ENCODE assay signal across 8 cellular contexts in genomic region chr1:20731057-20731991, GRCh38. TPM values are rescaled to one million over a fixed set of nuclear protein-coding genes. Genes with fewer than 3 reads are reported as not detected.
DNase-seq lines count a peak whose midpoint lies in the region; ATAC-seq and TF ChIP-seq lines count a peak whose summit lies in the region.

No MANE protein-coding gene starts in this region.

- intact Hi-C loops in left ventricle myocardium inferior (cut with micrococcal nuclease) = no loop called here
- intact Hi-C loops in cardiac septum (cut with DNase I) = no loop called here

- no peak for DNase-seq in left ventricle myocardium inferior
- no peak for DNase-seq in cardiac septum (ENCODE audit: low spot score)
- no peak for DNase-seq in SJCRH30
- DNase-seq in foreskin fibroblast = peak in 1 of 2 donors; percentile 38
- no peak for DNase-seq in skeletal muscle cell (ENCODE audit: low read depth)
- DNase-seq in SHP77 (lab: John Stamatoyannopoulos, UW) = no peak
- DNase-seq in activated gamma-delta T cell treated with Interleukin-2 at 50 U/mL for 16 hours = no peak

- no peaks in the 10 kb centered on the region for H3K9me3 ChIP-seq in left ventricle myocardium inferior (replicated peaks)
- H3K9me3 ChIP-seq in SJCRH30 (replicated peaks) = no peaks in the 10 kb centered on the region

- TF ChIP-seq CTCF in left ventricle myocardium inferior (IDR thresholded peaks at IDR 0.05; ENCODE audit: borderline replicate concordance) (no peak), foreskin fibroblast (IDR thresholded peaks at IDR 0.05; ENCODE audit: low read depth, low read length) (no peak)

- H3K27ac ChIP-seq in left ventricle myocardium inferior (replicated peaks) = no peak overlapping the region
- H3K27ac ChIP-seq in SJCRH30 = no peak overlapping the region

- H3K4me1 ChIP-seq in left ventricle myocardium inferior (peaks cover 33% of the 10 kb centered on the region), SJCRH30 (peaks cover 8% of the 10 kb centered on the region; the same call in 1 of the 2 replicates)

- no peak for TF ChIP-seq POLR2A in GM18505 (IDR thresholded peaks at IDR 0.05; ENCODE audit: borderline replicate concordance, extremely low read depth, insufficient read depth, insufficient read length)

- no peaks in the 10 kb centered on the region for H3K36me3 ChIP-seq in left ventricle myocardium inferior
- H3K36me3 ChIP-seq in SJCRH30 = no peaks in the 10 kb centered on the region

- peak overlapping the region; percentile 76 for H3K4me3 ChIP-seq in left ventricle myocardium inferior
- peak overlapping the region; percentile 58 for H3K4me3 ChIP-seq in SJCRH30
- H3K4me3 ChIP-seq in foreskin fibroblast (ENCODE audit: low read depth in 1 of 2, low read length in 2 of 2) = peak overlapping the region; percentile 55 to 68
- peak overlapping the region; percentile 59 for H3K4me3 ChIP-seq in skeletal muscle cell (ENCODE audit: low read depth, low read length)

- no peak for ATAC-seq in GM18505 (IDR thresholded peaks at IDR 0.05; ENCODE audit: unreplicated experiment)

- H3K27me3 ChIP-seq in left ventricle myocardium inferior (ENCODE audit: low read depth) (peaks cover 61% of the 10 kb centered on the region), SJCRH30 (peaks cover 10% of the 10 kb centered on the region)

RNA-seq across cellular contexts. Expression of gene SH2D5, which starts 1.2 kb away (rescaled TPM):
- total RNA-seq in left ventricle myocardium inferior (not detected), cardiac septum (not detected)
- 8.4 and 10.7 TPM in 2 replicates for total RNA-seq in SJCRH30 (2014; rRNA removed; shearing (Covaris generic))

RNA-seq across cellular contexts. Expression of gene KIF17, which starts 13.5 kb away (rescaled TPM):
- total RNA-seq in left ventricle myocardium inferior (4.6 TPM), cardiac septum (1.5 TPM)
- total RNA-seq in SJCRH30 (2014; rRNA removed; shearing (Covaris generic)) = 0.06 and 0.10 TPM in 2 replicates

RNA-seq across cellular contexts. Expression of gene HP1BP3, which starts 55.8 kb away (rescaled TPM):
- total RNA-seq in left ventricle myocardium inferior (118 TPM), cardiac septum (123 TPM)
- total RNA-seq in SJCRH30 (2014; rRNA removed; shearing (Covaris generic)) = 244 and 283 TPM in 2 replicates
